Comparison of ENCODE assay signal across 8 cellular contexts in genomic region chr15:98785796-98786581, GRCh38.
DNase-seq lines count a peak whose midpoint lies in the region; ATAC-seq and TF ChIP-seq lines count a peak whose summit lies in the region.

No MANE protein-coding gene starts in this region.

- H3K4me3 ChIP-seq in hepatocyte (no peak overlapping the region), SK-N-SH (ENCODE audit: low read depth in 2 of 2, low read length in 1 of 2) (no peak overlapping the region)

- POLR2A ChIA-PET in SK-N-SH (lab: Yijun Ruan, JAX), result no interaction called here

- no peak for TF ChIP-seq CTCF in hepatocyte (IDR thresholded peaks at IDR 0.05; ENCODE audit: poor library complexity)
- TF ChIP-seq CTCF in SK-N-SH (IDR thresholded peaks at IDR 0.05), result no peak

- no peaks in the 10 kb centered on the region for H3F3A ChIP-seq in SK-N-SH (replicated peaks; ENCODE audit: insufficient read depth)

- peak; percentile 83 for ATAC-seq in GM21737 (IDR thresholded peaks at IDR 0.05; ENCODE audit: unreplicated experiment)

- H3K27me3 ChIP-seq in hepatocyte (no peaks in the 10 kb centered on the region), SK-N-SH (ENCODE audit: insufficient read depth) (no peaks in the 10 kb centered on the region)

- H3K4me2 ChIP-seq in hepatocyte (peak overlapping the region; percentile 56), SK-N-SH (no peak overlapping the region)

- H3K4me1 ChIP-seq in hepatocyte (ENCODE audit: insufficient read depth) (peaks cover 40% of the 10 kb centered on the region), SK-N-SH (ENCODE audit: control insufficient read depth in 1 of 2, insufficient read depth in 2 of 2, low read depth in 1 of 2, low read length in 1 of 2) (peaks cover 20 to 28% of the 10 kb centered on the region in 2 experiments; a peak in 2 of 4 replicates)

- H3K36me3 ChIP-seq in hepatocyte (replicated peaks; ENCODE audit: insufficient read depth, low read depth), result no peaks in the 10 kb centered on the region
- H3K36me3 ChIP-seq in SK-N-SH (replicated peaks in 1 of 2; ENCODE audit: control insufficient read depth in 1 of 2, insufficient read depth in 2 of 2, low read length in 1 of 2), result no peaks in the 10 kb centered on the region

- TF ChIP-seq RAD21 in SK-N-SH (IDR thresholded peaks at IDR 0.05; ENCODE audit: low read length), result no peak

- H3K9me3 ChIP-seq in hepatocyte (ENCODE audit: low read depth), result no peaks in the 10 kb centered on the region
- H3K9me3 ChIP-seq in SK-N-SH, result no peaks in the 10 kb centered on the region

- no peak overlapping the region for H3K9ac ChIP-seq in SK-N-SH

- no peaks in the 10 kb centered on the region for H3K9me2 ChIP-seq in hepatocyte (replicated peaks; ENCODE audit: insufficient read depth)
- H3K9me2 ChIP-seq in SK-N-SH, result no peaks in the 10 kb centered on the region

- WGBS in hepatocyte (ENCODE audit: low lambda C conversion rate, missing lambda C conversion rate), result 41% methylated on average over 9 of the region's 9 CpGs
- 74% methylated on average over 9 of the region's 9 CpGs for WGBS in SK-N-SH (ENCODE audit: low lambda C conversion rate)

- peaks cover 74% of the 10 kb centered on the region for H3K79me2 ChIP-seq in hepatocyte
- H3K79me2 ChIP-seq in SK-N-SH (ENCODE audit: insufficient read depth), result peaks cover 50% of the 10 kb centered on the region; the same call in 1 of the 2 replicates

- no peak overlapping the region for H2AFZ ChIP-seq in hepatocyte
- no peak overlapping the region for H2AFZ ChIP-seq in SK-N-SH (ENCODE audit: low read depth)

- DNase-seq in DMS53 treated with DMSO at 0.1 percent for 48 hours (lab: John Stamatoyannopoulos, UW; ENCODE audit: unreplicated experiment), result peak; percentile 40
- DNase-seq in LoVo (ENCODE audit: low spot score), result peak; percentile 62
- peak; percentile 59 for DNase-seq in hepatocyte (ENCODE audit: low spot score)
- no peak for DNase-seq in SK-N-SH
- DNase-seq in NCI-H446 treated with DMSO at 0.1 percent for 48 hours (lab: John Stamatoyannopoulos, UW), result no peak
- no peak for DNase-seq in T1000 (lab: John Stamatoyannopoulos, UW)
- no peak for DNase-seq in RKO (ENCODE audit: low spot score)

- peak overlapping the region; percentile 73 for H3K27ac ChIP-seq in hepatocyte
- no peak overlapping the region; a peak in 1 of 4 replicates for H3K27ac ChIP-seq in SK-N-SH (ENCODE audit: low read depth in 2 of 2, low read length in 1 of 2)

- CTCF ChIA-PET in SK-N-SH (lab: Yijun Ruan, JAX), result interaction anchor here (0.7 to 0.8 kb wide), 2 partner anchors 70 to 138 kb away, joined by 3 read pairs; no protein-coding TSS in a partner anchor

- H4K20me1 ChIP-seq in hepatocyte (ENCODE audit: insufficient read depth, poor library complexity, severe bottlenecking) (no peaks in the 10 kb centered on the region), SK-N-SH (ENCODE audit: insufficient read depth) (peaks cover 18% of the 10 kb centered on the region; the same call in 1 of the 2 replicates)

- no peak for TF ChIP-seq EP300 in SK-N-SH (IDR thresholded peaks at IDR 0.05; ENCODE audit: borderline replicate concordance in 1 of 2, low read depth in 1 of 2, low read length in 1 of 2)

TF ChIP-seq in SK-N-SH, 30 proteins besides CTCF, POLR2A, EP300 and RAD21:
- no peak for TF ChIP-seq USF2 (IDR thresholded peaks at IDR 0.05; ENCODE audit: borderline replicate concordance, low read depth, low read length)
- no peak for TF ChIP-seq SMC3 (IDR thresholded peaks at IDR 0.05; ENCODE audit: low read depth, low read length)
- no peak for TF ChIP-seq POLR2AphosphoS5 (IDR thresholded peaks at IDR 0.05; ENCODE audit: low read depth, low read length)
- no peak for TF ChIP-seq USF1 (IDR thresholded peaks at IDR 0.05; ENCODE audit: borderline replicate concordance, low read depth)
- no peak for TF ChIP-seq CHD2 (IDR thresholded peaks at IDR 0.05; ENCODE audit: low read length, partially characterized antibody)
- no peak for TF ChIP-seq JUND (IDR thresholded peaks at IDR 0.05)
- TF ChIP-seq TEAD4 (IDR thresholded peaks at IDR 0.05; ENCODE audit: borderline replicate concordance, insufficient read depth), result no peak
- no peak for TF ChIP-seq NRF1 (IDR thresholded peaks at IDR 0.05; ENCODE audit: low read depth, low read length)
- no peak for TF ChIP-seq TCF12 (IDR thresholded peaks at IDR 0.05)
- TF ChIP-seq TAF1 (IDR thresholded peaks at IDR 0.05; ENCODE audit: borderline replicate concordance, low read depth, low read length), result no peak
- no peak for TF ChIP-seq YY1 (IDR thresholded peaks at IDR 0.05; ENCODE audit: low read depth)
- TF ChIP-seq FOXJ3 (CRISPR knock-in tag; IDR thresholded peaks at IDR 0.05), result no peak
- TF ChIP-seq IRF3 (IDR thresholded peaks at IDR 0.05; ENCODE audit: low read depth, low read length), result no peak
- no peak for TF ChIP-seq ELF1 (IDR thresholded peaks at IDR 0.05)
- TF ChIP-seq MEF2A (IDR thresholded peaks at IDR 0.05; ENCODE audit: borderline replicate concordance, low read depth), result no peak
- no peak for TF ChIP-seq ZBTB33 (IDR thresholded peaks at IDR 0.05; ENCODE audit: borderline replicate concordance, low read depth)
- no peak for TF ChIP-seq FOSL2 (IDR thresholded peaks at IDR 0.05; ENCODE audit: borderline replicate concordance, low read depth)
- TF ChIP-seq REST (IDR thresholded peaks at IDR 0.05; ENCODE audit: low read depth, low read length), result no peak

Comparison
In these comparisons a context has a peak if more than half of its experiments do, and no peak if none do; other contexts are left out.
1. DNase-seq: peak in DMS53 treated with DMSO at 0.1 percent for 48 hours (single experiment), LoVo (single experiment) and hepatocyte (single experiment); none in SK-N-SH (single experiment), NCI-H446 treated with DMSO at 0.1 percent for 48 hours (single experiment), T1000 (single experiment) and RKO (single experiment).